ENCODE assay signal across 9 cellular contexts in genomic region chr10:34813626-34814227, GRCh38. TPM values are rescaled to one million over a fixed set of nuclear protein-coding genes. Genes with fewer than 3 reads are reported as not detected.
A peak's percentile ranks its signal among the peaks of the same experiment; 100 is the strongest.
DNase-seq lines count a peak whose midpoint lies in the region; ATAC-seq and TF ChIP-seq lines count a peak whose summit lies in the region.
"Had no signal": no experiment of that assay in that cellular context is flagged by ENCODE, and none has a peak within 500 bp of the region (broad histone marks: within the 10 kb centered on the region; RNA-seq: fewer than 3 reads in every experiment).

No MANE protein-coding gene starts in this region.

- DNase-seq in DND-41 (no peak), NT2/D1 (ENCODE audit: low read depth, low spot score) (no peak), endodermal cell (peak; percentile 79), DMS79 treated with DMSO at 0.1 percent for 48 hours (lab: John Stamatoyannopoulos, UW) (no peak), NCI-H187 (lab: John Stamatoyannopoulos, UW) (no peak)

- H3K4me2 ChIP-seq in DND-41 (ENCODE audit: insufficient read depth, low read length): peak overlapping the region; percentile 69

- ATAC-seq in DND-41 (ENCODE audit: insufficient read depth, low read depth): no peak
- ATAC-seq in GM21381 (IDR thresholded peaks at IDR 0.05; ENCODE audit: unreplicated experiment): no peak
- no peak for ATAC-seq in GM18861 (IDR thresholded peaks at IDR 0.05; ENCODE audit: unreplicated experiment)

- H3K9me3 ChIP-seq in DND-41 (ENCODE audit: insufficient read depth, low read length, severe bottlenecking) (no peaks in the 10 kb centered on the region), NT2/D1 (ENCODE audit: insufficient read depth, low read length) (no peaks in the 10 kb centered on the region), endodermal cell (ENCODE audit: control insufficient read depth, low read length) (no peaks in the 10 kb centered on the region), muscle layer of duodenum (ENCODE audit: control insufficient read depth in 1 of 2, low read length in 2 of 2) (no peaks in the 10 kb centered on the region)

- no peak for TF ChIP-seq CTCF in DND-41 (IDR thresholded peaks at IDR 0.05; ENCODE audit: borderline replicate concordance, extremely low read depth, low read length, poor library complexity, severe bottlenecking)
- no peak for TF ChIP-seq CTCF in endodermal cell (conservative IDR thresholded peaks at IDR 0.05)

- H3K4me3 ChIP-seq in DND-41 (ENCODE audit: low read depth in 1 of 2, low read length in 2 of 2): peak overlapping the region; percentile 60 to 83; a peak in 3 of 4 replicates
- H3K4me3 ChIP-seq in NT2/D1 (ENCODE audit: insufficient read length, low read depth): peak overlapping the region; percentile 68
- H3K4me3 ChIP-seq in endodermal cell (ENCODE audit: low read length): peak overlapping the region; percentile 96
- peak overlapping the region; percentile 71 to 80 for H3K4me3 ChIP-seq in muscle layer of duodenum (ENCODE audit: low read depth in 1 of 2, low read length in 2 of 2)

- H3K27me3 ChIP-seq in DND-41 (ENCODE audit: insufficient read depth, low read length, poor library complexity) (peaks cover 8% of the 10 kb centered on the region), NT2/D1 (ENCODE audit: insufficient read depth, insufficient read length) (peaks cover 29% of the 10 kb centered on the region), endodermal cell (ENCODE audit: control insufficient read depth, insufficient read depth, low read length, poor library complexity, severe bottlenecking) (peaks cover 8% of the 10 kb centered on the region), muscle layer of duodenum (ENCODE audit: low read depth, low read length) (no peaks in the 10 kb centered on the region)

- peaks cover 59% of the 10 kb centered on the region for H3K79me2 ChIP-seq in DND-41 (ENCODE audit: insufficient read depth, low read length)

- H3K36me3 ChIP-seq in DND-41 (ENCODE audit: insufficient read depth, low read length): no peaks in the 10 kb centered on the region
- H3K36me3 ChIP-seq in NT2/D1 (ENCODE audit: insufficient read depth, insufficient read length, low read length): no peaks in the 10 kb centered on the region
- no peaks in the 10 kb centered on the region for H3K36me3 ChIP-seq in endodermal cell (ENCODE audit: control insufficient read depth, insufficient read depth, low read length)
- no peaks in the 10 kb centered on the region for H3K36me3 ChIP-seq in muscle layer of duodenum (ENCODE audit: control insufficient read depth in 1 of 2, insufficient read depth in 2 of 2, low read length in 2 of 2)

- H3K4me3 Mint-ChIP-seq in endodermal cell: peak overlapping the region; percentile 87

- peaks cover 16% of the 10 kb centered on the region for H3K27me3 Mint-ChIP-seq in endodermal cell (ENCODE audit: insufficient read depth)

- 3% methylated on average over 8 to 19 of the region's 19 CpGs for WGBS in endodermal cell (ENCODE audit: insufficient coverage in 1 of 2, insufficient read length in 1 of 2), 2 experiments

- peaks cover 49% of the 10 kb centered on the region for H4K20me1 ChIP-seq in DND-41 (ENCODE audit: insufficient read depth, low read length)

- H3K4me1 Mint-ChIP-seq in endodermal cell: peaks cover 56% of the 10 kb centered on the region

- H2AFZ ChIP-seq in DND-41 (ENCODE audit: low read depth, low read length): peak overlapping the region; percentile 64

- peak overlapping the region; percentile 92 for H3K27ac Mint-ChIP-seq in endodermal cell

- H3K4me1 ChIP-seq in DND-41 (ENCODE audit: insufficient read depth, low read length): peaks cover 48% of the 10 kb centered on the region
- H3K4me1 ChIP-seq in NT2/D1 (ENCODE audit: insufficient read depth, insufficient read length): peaks cover 4% of the 10 kb centered on the region
- peaks cover 12% of the 10 kb centered on the region for H3K4me1 ChIP-seq in endodermal cell (ENCODE audit: control insufficient read depth, insufficient read depth, low read length)
- H3K4me1 ChIP-seq in muscle layer of duodenum (ENCODE audit: control insufficient read depth in 1 of 2, insufficient read depth in 2 of 2, low read length in 2 of 2): peaks cover 0 to 23% of the 10 kb centered on the region in 2 donors

- H3K9me3 Mint-ChIP-seq in endodermal cell: no peaks in the 10 kb centered on the region
- H3K9me3 Mint-ChIP-seq: IgD-negative memory B cell had no signal

- H3K9ac ChIP-seq in DND-41 (ENCODE audit: low read depth, low read length): peak overlapping the region; percentile 90
- peak overlapping the region; percentile 90 for H3K9ac ChIP-seq in NT2/D1 (ENCODE audit: insufficient read length, low read depth)
- peak overlapping the region; percentile 83 for H3K9ac ChIP-seq in endodermal cell (ENCODE audit: extremely low read depth, low read length, poor library complexity, severe bottlenecking)

- no peaks in the 10 kb centered on the region for H3K36me3 Mint-ChIP-seq in endodermal cell (ENCODE audit: low read depth)
- H3K36me3 Mint-ChIP-seq: IgD-negative memory B cell had no signal

- H3K27ac ChIP-seq in DND-41 (ENCODE audit: low read length): peak overlapping the region; percentile 77
- H3K27ac ChIP-seq in endodermal cell (ENCODE audit: low read depth, low read length): peak overlapping the region; percentile 21
- peak overlapping the region; percentile 36 for H3K27ac ChIP-seq in muscle layer of duodenum (ENCODE audit: low read length)

RNA-seq across cellular contexts. Expression of gene PARD3, which starts 1.4 kb away (rescaled TPM):
- 10 to 100 TPM; 59.6 to 74.6 TPM for total RNA-seq in endodermal cell
- 44.8 TPM for polyA plus RNA-seq in endodermal cell (2013, experiment 1 of 2)
- polyA plus RNA-seq in endodermal cell (2013, experiment 2 of 2): 44.5 TPM
- polyA plus RNA-seq: IgD-negative memory B cell had no signal

Comparison
In these comparisons a context has a peak if more than half of its experiments do, and no peak if none do; other contexts are left out.
1. H3K27ac ChIP-seq: peak in every context shown above with its lines; median percentile 77 in DND-41; 36 in muscle layer of duodenum; 21 in endodermal cell.